24 cellular contexts compared by ENCODE assay signal in the genomic region with DNA sequence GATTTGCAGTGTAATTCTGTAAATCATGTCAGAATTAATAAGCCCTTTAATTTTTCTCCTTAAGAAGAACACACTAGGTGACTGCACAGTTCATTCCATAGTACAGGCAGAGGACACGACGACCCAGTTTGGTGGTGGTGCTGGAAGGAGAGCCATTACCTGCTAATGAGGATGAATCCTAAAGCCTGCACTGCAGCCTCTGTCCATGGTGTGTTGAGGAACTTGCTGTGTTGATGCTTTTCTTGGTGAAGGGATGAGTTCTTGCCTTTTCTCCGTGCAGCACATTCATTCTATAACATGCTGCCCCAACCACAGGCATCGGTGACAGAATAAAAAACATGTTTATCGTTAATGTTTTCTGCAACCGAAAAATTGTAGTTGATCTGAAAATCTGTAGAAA.
DNase-seq lines count a peak whose midpoint lies in the region; ATAC-seq and TF ChIP-seq lines count a peak whose summit lies in the region.
"Had no signal": no experiment of that assay in that cellular context is flagged by ENCODE, and none has a peak within 500 bp of the region (broad histone marks: within the 10 kb centered on the region; RNA-seq: fewer than 3 reads in every experiment).

No MANE protein-coding gene starts in this region.

- DNase-seq in GM23338 (ENCODE audit: low spot score) = no peak
- no peak for DNase-seq in T-helper 17 cell
- DNase-seq in NCI-H1436 treated with DMSO at 0.1 percent for 48 hours (lab: John Stamatoyannopoulos, UW) = no peak
- DNase-seq in superior temporal gyrus (ENCODE audit: extremely low spot score) = no peak
- DNase-seq: 8988T; ACHN; BE2C; C1 segment of cervical spinal cord; CD4-positive, alpha-beta memory T cell; CD4-positive, CD25-positive, alpha-beta regulatory T cell; CD8-positive, alpha-beta memory T cell; COR-L47; DMS 273 treated with DMSO at 0.1 percent for 48 hours; DMS153; DMS53; DMS79; DND-41; EL; GDM1 had no signal

- no peaks in the 10 kb centered on the region for H3K79me2 ChIP-seq in GM23338 (replicated peaks; ENCODE audit: insufficient read depth)

- no peaks in the 10 kb centered on the region for H3K9me2 ChIP-seq in GM23338 (ENCODE audit: insufficient read depth)

- H3K4me1 Mint-ChIP-seq in GM23338 (peaks cover 14% of the 10 kb centered on the region), T-helper 17 cell (no peaks in the 10 kb centered on the region)
- H3K4me1 Mint-ChIP-seq: CD4-positive, alpha-beta memory T cell; CD4-positive, CD25-positive, alpha-beta regulatory T cell; CD8-positive, alpha-beta memory T cell had no signal

- 0 out of 2 replicates have a peak, but pooled peaks cover 5% of the 10 kb centered on the region for H3K4me1 ChIP-seq in GM23338 (ENCODE audit: insufficient read depth)
- H3K4me1 ChIP-seq in HEK293 (ENCODE audit: control insufficient read depth, insufficient read depth, low read length) = no peaks in the 10 kb centered on the region; the same call in 1 of the 2 replicates
- H3K4me1 ChIP-seq: BE2C, BLaER1 had no signal

- no peak for ATAC-seq in GM23338
- ATAC-seq in T-helper 17 cell = no peak
- ATAC-seq: GM12878 had no signal

- POLR2A ChIA-PET in HEK293 (lab: Yijun Ruan, JAX) = no interaction called here

- no peak overlapping the region for H2AFZ ChIP-seq in GM23338

- no peaks in the 10 kb centered on the region for H3K36me3 ChIP-seq in GM23338 (ENCODE audit: insufficient read depth)
- no peaks in the 10 kb centered on the region for H3K36me3 ChIP-seq in HEK293 (ENCODE audit: control insufficient read depth in 2 of 2, insufficient read depth in 1 of 2, low read length in 2 of 2)
- H3K36me3 ChIP-seq: BE2C, BLaER1 had no signal

- no peak overlapping the region for H3K27ac Mint-ChIP-seq in GM23338
- no peak overlapping the region for H3K27ac Mint-ChIP-seq in T-helper 17 cell
- H3K27ac Mint-ChIP-seq: CD14-positive monocyte; CD4-positive, alpha-beta memory T cell; CD4-positive, CD25-positive, alpha-beta regulatory T cell had no signal

- H3K9me3 Mint-ChIP-seq in GM23338 = peaks cover 1% of the 10 kb centered on the region; the same call in 1 of the 3 replicates
- H3K9me3 Mint-ChIP-seq: CD4-positive, alpha-beta memory T cell; CD4-positive, CD25-positive, alpha-beta regulatory T cell; CD8-positive, alpha-beta memory T cell had no signal

- no peaks in the 10 kb centered on the region for H3K9me3 ChIP-seq in HEK293 (ENCODE audit: control insufficient read depth, insufficient read depth, low read depth, low read length)
- no peaks in the 10 kb centered on the region for H3K9me3 ChIP-seq in T-helper 17 cell (ENCODE audit: control insufficient read depth, low read length, poor library complexity, severe bottlenecking)
- H3K9me3 ChIP-seq: BE2C, BLaER1 had no signal

- H3K4me3 ChIP-seq in GM23338 (no peak overlapping the region), HEK293 (ENCODE audit: low read depth, low read length) (no peak overlapping the region)
- H3K4me3 ChIP-seq: BLaER1, GM12878 had no signal

- H3K27me3 Mint-ChIP-seq in GM23338 (ENCODE audit: insufficient read depth, low read depth, poor library complexity) (no peaks in the 10 kb centered on the region), T-helper 17 cell (peaks cover 40% of the 10 kb centered on the region)

- no peak overlapping the region for H3K4me3 Mint-ChIP-seq in GM23338
- no peak overlapping the region for H3K4me3 Mint-ChIP-seq in T-helper 17 cell
- H3K4me3 Mint-ChIP-seq: CD14-positive monocyte; CD4-positive, alpha-beta memory T cell; CD4-positive, CD25-positive, alpha-beta regulatory T cell; CD8-positive, alpha-beta memory T cell had no signal

- no peaks in the 10 kb centered on the region for H4K20me1 ChIP-seq in GM23338 (replicated peaks; ENCODE audit: insufficient read depth)
- H4K20me1 ChIP-seq: BLaER1 had no signal

- H3K27me3 ChIP-seq in GM23338 (ENCODE audit: insufficient read depth) = no peaks in the 10 kb centered on the region
- H3K27me3 ChIP-seq: BE2C, BLaER1 had no signal

- no peaks in the 10 kb centered on the region for H3F3A ChIP-seq in GM23338 (replicated peaks; ENCODE audit: low read depth)

- CTCF ChIA-PET in HEK293 (lab: Yijun Ruan, JAX) = interaction anchor here (0.6 to 1.3 kb wide), 2 partner anchors 9 to 42 kb away, joined by 3 to 4 read pairs; no protein-coding TSS in a partner anchor

- TF ChIP-seq CTCF in GM23338 (conservative IDR thresholded peaks at IDR 0.05; ENCODE audit: low read depth in 2 of 2) (no peak), HEK293 (tag by site-specific recombination; IDR thresholded peaks at IDR 0.05) (no peak)

- no peaks in the 10 kb centered on the region for H3K36me3 Mint-ChIP-seq in GM23338 (ENCODE audit: low read depth)
- no peaks in the 10 kb centered on the region for H3K36me3 Mint-ChIP-seq in T-helper 17 cell (ENCODE audit: low read depth)
- H3K36me3 Mint-ChIP-seq: CD14-positive monocyte; CD4-positive, alpha-beta memory T cell; CD4-positive, CD25-positive, alpha-beta regulatory T cell; CD8-positive, alpha-beta memory T cell had no signal

- H3K27ac ChIP-seq in GM23338 (ENCODE audit: low read depth) (no peak overlapping the region), HEK293 (ENCODE audit: extremely low read depth, low read depth, low read length) (no peak overlapping the region)
- H3K27ac ChIP-seq: BLaER1 had no signal

- H3K4me2 ChIP-seq in GM23338 = no peak overlapping the region
- H3K4me2 ChIP-seq: BLaER1 had no signal

TF ChIP-seq in HEK293, 187 proteins besides CTCF, POLR2A, EP300 and RAD21:
- no peak for TF ChIP-seq ZNF37A (tag by site-specific recombination; IDR thresholded peaks at IDR 0.05)
- TF ChIP-seq ZNF175 (tag by site-specific recombination; IDR thresholded peaks at IDR 0.05) = no peak
- TF ChIP-seq, protein P1, sequence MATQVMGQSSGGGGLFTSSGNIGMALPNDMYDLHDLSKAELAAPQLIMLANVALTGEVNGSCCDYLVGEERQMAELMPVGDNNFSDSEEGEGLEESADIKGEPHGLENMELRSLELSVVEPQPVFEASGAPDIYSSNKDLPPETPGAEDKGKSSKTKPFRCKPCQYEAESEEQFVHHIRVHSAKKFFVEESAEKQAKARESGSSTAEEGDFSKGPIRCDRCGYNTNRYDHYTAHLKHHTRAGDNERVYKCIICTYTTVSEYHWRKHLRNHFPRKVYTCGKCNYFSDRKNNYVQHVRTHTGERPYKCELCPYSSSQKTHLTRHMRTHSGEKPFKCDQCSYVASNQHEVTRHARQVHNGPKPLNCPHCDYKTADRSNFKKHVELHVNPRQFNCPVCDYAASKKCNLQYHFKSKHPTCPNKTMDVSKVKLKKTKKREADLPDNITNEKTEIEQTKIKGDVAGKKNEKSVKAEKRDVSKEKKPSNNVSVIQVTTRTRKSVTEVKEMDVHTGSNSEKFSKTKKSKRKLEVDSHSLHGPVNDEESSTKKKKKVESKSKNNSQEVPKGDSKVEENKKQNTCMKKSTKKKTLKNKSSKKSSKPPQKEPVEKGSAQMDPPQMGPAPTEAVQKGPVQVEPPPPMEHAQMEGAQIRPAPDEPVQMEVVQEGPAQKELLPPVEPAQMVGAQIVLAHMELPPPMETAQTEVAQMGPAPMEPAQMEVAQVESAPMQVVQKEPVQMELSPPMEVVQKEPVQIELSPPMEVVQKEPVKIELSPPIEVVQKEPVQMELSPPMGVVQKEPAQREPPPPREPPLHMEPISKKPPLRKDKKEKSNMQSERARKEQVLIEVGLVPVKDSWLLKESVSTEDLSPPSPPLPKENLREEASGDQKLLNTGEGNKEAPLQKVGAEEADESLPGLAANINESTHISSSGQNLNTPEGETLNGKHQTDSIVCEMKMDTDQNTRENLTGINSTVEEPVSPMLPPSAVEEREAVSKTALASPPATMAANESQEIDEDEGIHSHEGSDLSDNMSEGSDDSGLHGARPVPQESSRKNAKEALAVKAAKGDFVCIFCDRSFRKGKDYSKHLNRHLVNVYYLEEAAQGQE (tag by site-specific recombination; IDR thresholded peaks at IDR 0.05) = peak; percentile 80

TF ChIP-seq in PFSK-1, 5 proteins besides CTCF, POLR2A, EP300 and RAD21:
- no peak for TF ChIP-seq FOXP2 (optimal IDR thresholded peaks at IDR 0.05; ENCODE audit: borderline replicate concordance, extremely low read depth, extremely low read length, insufficient read depth)
- no peak for TF ChIP-seq POLR2AphosphoS5 (IDR thresholded peaks at IDR 0.05; ENCODE audit: low read depth, low read length)
- TF ChIP-seq TAF1 (IDR thresholded peaks at IDR 0.05; ENCODE audit: borderline replicate concordance, insufficient read depth, low read length) = no peak
- TF ChIP-seq, protein P1 (IDR thresholded peaks at IDR 0.05; ENCODE audit: insufficient read depth in 1 of 2, low read depth in 2 of 2, low read length in 2 of 2) = peak; percentile 48 to 85; a peak in 3 of 4 replicates
